8 cellular contexts compared by ENCODE assay signal in the genomic region with DNA sequence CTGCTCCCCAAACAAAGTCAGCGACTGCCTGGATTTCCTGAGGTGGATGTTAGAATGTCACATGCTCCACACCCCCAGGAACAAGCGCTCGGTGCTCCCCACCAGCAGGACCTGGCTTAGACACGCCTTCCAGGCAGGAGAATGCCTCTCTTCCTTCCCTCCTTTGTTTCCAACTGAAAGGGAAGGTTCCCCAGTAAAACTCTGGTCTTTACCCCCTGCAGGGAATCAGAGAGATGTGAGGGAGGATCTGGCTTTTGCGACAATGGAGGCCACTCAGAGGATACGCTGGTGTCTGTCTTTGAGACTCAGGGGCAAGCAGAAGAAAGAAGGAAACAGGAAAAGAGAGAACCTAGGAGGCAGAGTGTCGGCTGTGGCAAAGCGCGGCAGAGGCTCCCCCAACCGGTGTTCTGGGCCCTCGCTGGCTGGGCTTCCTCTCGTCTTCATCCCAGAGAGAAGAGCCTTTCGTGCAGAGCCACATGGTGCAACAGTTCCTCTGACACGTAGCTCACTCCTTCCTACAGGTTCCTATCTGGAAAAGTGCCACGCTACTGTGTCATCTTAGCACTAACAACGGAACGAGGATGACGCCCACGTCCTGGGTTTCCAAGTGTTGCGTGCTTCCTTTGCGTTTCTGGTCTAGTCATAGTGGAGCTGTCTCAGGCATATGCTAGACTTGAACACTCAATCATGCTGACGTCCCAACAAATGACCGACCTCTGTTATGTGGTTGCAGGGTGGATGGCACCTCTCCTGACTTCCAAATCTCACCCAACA.
DNase-seq lines count a peak whose midpoint lies in the region; ATAC-seq, FAIRE-seq and TF ChIP-seq lines count a peak whose summit lies in the region.
"Not testable (repeated sequence)": the region's sequence is repeated elsewhere in the genome, so short reads cannot be mapped to it uniquely, and the experiment has no call there.

No MANE protein-coding gene starts in this region.

- H3K4me1 Mint-ChIP-seq in activated T-helper 17 cell treated with anti-CD3 and anti-CD28 coated beads, Interleukin-2, amount 50 U/mL, for 72 hours; mesothelial cell of epicardium: not testable (repeated sequence)

- not testable (repeated sequence) for H3K36me3 ChIP-seq in bronchial epithelial cell (ENCODE audit: control insufficient read depth, insufficient read depth, low read length); upper lobe of right lung

- H3K36me3 Mint-ChIP-seq in activated T-helper 17 cell treated with anti-CD3 and anti-CD28 coated beads, Interleukin-2, amount 50 U/mL, for 72 hours (ENCODE audit: low read depth) = peaks cover 63% of the 10 kb centered on the region
- H3K36me3 Mint-ChIP-seq in mesothelial cell of epicardium = peaks cover 35% of the 10 kb centered on the region

- H3K9me3 Mint-ChIP-seq in activated T-helper 17 cell treated with anti-CD3 and anti-CD28 coated beads, Interleukin-2, amount 50 U/mL, for 72 hours = not testable (repeated sequence)
- H3K9me3 Mint-ChIP-seq in mesothelial cell of epicardium = peaks cover 15% of the 10 kb centered on the region

- DNase-seq in ELF-1 (ENCODE audit: low read depth, low spot score) = peak; percentile 80
- DNase-seq in Kasumi-1 (lab: John Stamatoyannopoulos, UW) = peak; percentile 16 to 50
- DNase-seq in bronchial epithelial cell (ENCODE audit: low read depth) = peak; percentile 3
- peak; percentile 41 for DNase-seq in epithelial cell of esophagus (ENCODE audit: low read depth)
- DNase-seq in iPS DF 19.7 (ENCODE audit: low read depth, low spot score) = peak; percentile 15
- DNase-seq in mesothelial cell of epicardium (ENCODE audit: low spot score in 2 of 2, unreplicated experiment in 2 of 2); upper lobe of right lung: not testable (repeated sequence)

- not testable (repeated sequence) for TF ChIP-seq CTCF in bronchial epithelial cell (IDR thresholded peaks at IDR 0.05; ENCODE audit: insufficient read depth, low read length, severe bottlenecking); epithelial cell of esophagus (IDR thresholded peaks at IDR 0.05; ENCODE audit: insufficient read depth, low read depth, low read length, missing control alignments); mesothelial cell of epicardium (IDR thresholded peaks at IDR 0.05; ENCODE audit: unreplicated experiment); upper lobe of right lung (IDR thresholded peaks at IDR 0.05)

- H3K27ac ChIP-seq in upper lobe of right lung = not testable (repeated sequence)

- H3K27me3 Mint-ChIP-seq in activated T-helper 17 cell treated with anti-CD3 and anti-CD28 coated beads, Interleukin-2, amount 50 U/mL, for 72 hours; mesothelial cell of epicardium (ENCODE audit: low read depth): not testable (repeated sequence)

- H3K27ac Mint-ChIP-seq in activated T-helper 17 cell treated with anti-CD3 and anti-CD28 coated beads, Interleukin-2, amount 50 U/mL, for 72 hours = peak overlapping the region; percentile 48
- peak overlapping the region; percentile 78 for H3K27ac Mint-ChIP-seq in mesothelial cell of epicardium

- not testable (repeated sequence) for H3K9me3 ChIP-seq in upper lobe of right lung

- FAIRE-seq in bronchial epithelial cell (lab: Jason Lieb, UNC) = peak; percentile 98

- H3K4me3 Mint-ChIP-seq in activated T-helper 17 cell treated with anti-CD3 and anti-CD28 coated beads, Interleukin-2, amount 50 U/mL, for 72 hours; mesothelial cell of epicardium: not testable (repeated sequence)

- peak; percentile 75 for ATAC-seq in activated T-helper 17 cell treated with anti-CD3 and anti-CD28 coated beads, Interleukin-2, amount 50 U/mL, for 72 hours (replicated peaks)
- peak; percentile 45 for ATAC-seq in upper lobe of right lung

- H3K4me1 ChIP-seq in upper lobe of right lung = not testable (repeated sequence)

- H3K4me3 ChIP-seq in bronchial epithelial cell (ENCODE audit: low read depth, low read length); epithelial cell of esophagus (ENCODE audit: low read length); upper lobe of right lung: not testable (repeated sequence)

- not testable (repeated sequence) for H3K27me3 ChIP-seq in bronchial epithelial cell (ENCODE audit: control insufficient read depth, insufficient read depth, low read length); upper lobe of right lung

- intact Hi-C loops in upper lobe of right lung (cut with DNase I) = loop anchor here (10.0 kb wide), 1 partner anchor 525 kb away; no protein-coding TSS in a partner anchor
